Comparison of ENCODE assay signal across 6 cellular contexts in the genomic region with DNA sequence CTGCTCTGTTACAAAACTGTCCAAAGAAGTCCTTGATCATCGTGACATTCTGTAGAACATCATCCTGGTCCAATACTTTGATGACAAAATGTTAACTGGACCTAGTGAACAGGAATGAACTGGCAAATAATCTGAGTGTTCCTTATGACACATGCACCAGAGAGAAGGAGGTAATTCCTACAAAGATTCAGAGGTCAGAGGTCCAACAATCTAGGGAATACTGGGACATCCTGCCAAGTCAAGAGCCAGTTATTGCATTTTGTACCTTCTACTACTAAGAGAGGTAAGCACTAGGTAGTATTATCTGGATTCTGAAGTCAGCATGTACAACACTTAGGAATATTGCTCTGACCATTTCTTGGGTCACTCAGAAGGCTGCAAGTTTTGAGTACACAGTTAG. TPM values are rescaled to one million over a fixed set of nuclear protein-coding genes. Genes with fewer than 3 reads are reported as not detected.
"Had no signal": no experiment of that assay in that cellular context is flagged by ENCODE, and none has a peak within 500 bp of the region (broad histone marks: within the 10 kb centered on the region; RNA-seq: fewer than 3 reads in every experiment).

No MANE protein-coding gene starts in this region.

- H3K4me3 Mint-ChIP-seq: GM23338, H9 had no signal

- DNase-seq: H9, HCEC 1CT, IMR-90 had no signal

- ATAC-seq: GM23338, K562 had no signal

- H3K4me1 Mint-ChIP-seq: GM23338, H9 had no signal

- H3K4me3 ChIP-seq: GM23338, K562 had no signal

- H3K4me2 ChIP-seq: GM23338 had no signal

- H2AFZ ChIP-seq: GM23338 had no signal

- H3K27ac Mint-ChIP-seq: GM23338, H9 had no signal

RNA-seq across cellular contexts. Expression of gene SLC6A20, which starts 24.8 kb away (rescaled TPM):
- total RNA-seq: H1, IMR-90, K562 had no signal
- polyA plus RNA-seq: IMR-90, K562 had no signal
